14 cellular contexts compared by ENCODE assay signal in genomic region chr3:160612386-160613115, GRCh38. TPM values are rescaled to one million over a fixed set of nuclear protein-coding genes. Genes with fewer than 3 reads are reported as not detected.
A peak's percentile ranks its signal among the peaks of the same experiment; 100 is the strongest.
DNase-seq lines count a peak whose midpoint lies in the region; ATAC-seq, FAIRE-seq and TF ChIP-seq lines count a peak whose summit lies in the region.
"Had no signal": no experiment of that assay in that cellular context is flagged by ENCODE, and none has a peak within 500 bp of the region (broad histone marks: within the 10 kb centered on the region; RNA-seq: fewer than 3 reads in every experiment).

No MANE protein-coding gene starts in this region.

- no peak for ATAC-seq in natural killer cell
- ATAC-seq: GM12878 had no signal

- TF ChIP-seq CTCF in bronchial epithelial cell (IDR thresholded peaks at IDR 0.05; ENCODE audit: insufficient read depth, low read length, severe bottlenecking) (no peak), fibroblast of the aortic adventitia (IDR thresholded peaks at IDR 0.05; ENCODE audit: insufficient read depth, low read length) (no peak), natural killer cell (IDR thresholded peaks at IDR 0.05) (no peak)

- DNase-seq in DMS 273 (lab: John Stamatoyannopoulos, UW; ENCODE audit: unreplicated experiment): peak; percentile 25
- no peak for DNase-seq in DMS 273 treated with DMSO at 0.1 percent for 48 hours (lab: John Stamatoyannopoulos, UW)
- peak; percentile 68 for DNase-seq in bronchial epithelial cell (ENCODE audit: low read depth)
- DNase-seq in fibroblast of the aortic adventitia (ENCODE audit: low read depth): peak; percentile 12
- peak; percentile 29 for DNase-seq in midbrain (lab: John Stamatoyannopoulos, UW)
- DNase-seq in natural killer cell: no peak
- DNase-seq in T-helper 1 cell: no peak
- no peak for DNase-seq in NOMO-1 treated with DMSO at 0.1 percent for 48 hours (lab: John Stamatoyannopoulos, UW; ENCODE audit: unreplicated experiment)
- DNase-seq: Caco-2; CD8-positive, alpha-beta memory T cell; H7 had no signal

- peak; percentile 55 for FAIRE-seq in bronchial epithelial cell (lab: Jason Lieb, UNC)
- FAIRE-seq: GM12878, GM18507 had no signal

- no peak overlapping the region for H3K4me3 Mint-ChIP-seq in natural killer cell
- H3K4me3 Mint-ChIP-seq: CD8-positive, alpha-beta memory T cell had no signal

- peaks cover 26 to 32% of the 10 kb centered on the region in 2 donors for H3K27me3 Mint-ChIP-seq in natural killer cell (ENCODE audit: low read depth in 2 of 2)

- intact Hi-C loops in natural killer cell (cut with micrococcal nuclease): no loop called here

- H3K4me3 ChIP-seq in bronchial epithelial cell (ENCODE audit: low read depth, low read length) (no peak overlapping the region), fibroblast of the aortic adventitia (ENCODE audit: low read depth, low read length) (no peak overlapping the region)
- H3K4me3 ChIP-seq: BLaER1, GM12878 had no signal

- H3K27ac Mint-ChIP-seq in natural killer cell: no peak overlapping the region
- H3K27ac Mint-ChIP-seq: CD8-positive, alpha-beta memory T cell had no signal

- no peaks in the 10 kb centered on the region for H3K4me1 Mint-ChIP-seq in natural killer cell
- H3K4me1 Mint-ChIP-seq: CD8-positive, alpha-beta memory T cell had no signal

- no peaks in the 10 kb centered on the region for H3K9me3 Mint-ChIP-seq in natural killer cell

- no peaks in the 10 kb centered on the region for H3K36me3 ChIP-seq in bronchial epithelial cell (ENCODE audit: control insufficient read depth, insufficient read depth, low read length)
- H3K36me3 ChIP-seq: BLaER1 had no signal

- H3K27me3 ChIP-seq in bronchial epithelial cell (ENCODE audit: control insufficient read depth, insufficient read depth, low read length): no peaks in the 10 kb centered on the region
- H3K27me3 ChIP-seq: BLaER1 had no signal

- H3K36me3 Mint-ChIP-seq in natural killer cell: no peaks in the 10 kb centered on the region

RNA-seq across cellular contexts. Expression of gene KPNA4, which starts 47.2 kb away (rescaled TPM):
- total RNA-seq in bronchial epithelial cell: 39.5 and 51.7 TPM in 2 replicates
- total RNA-seq in fibroblast of the aortic adventitia (ENCODE audit: low replicate concordance): 37.8 and 46.0 TPM in 2 replicates
- total RNA-seq in natural killer cell: 10 to 100 TPM; 69.1 to 81.7 (median 74.1) TPM

Comparison
In these comparisons a context has a peak if more than half of its experiments do, and no peak if none do; other contexts are left out.
1. DNase-seq: peak in DMS 273 (single experiment), bronchial epithelial cell (single experiment), fibroblast of the aortic adventitia (single experiment) and midbrain (single experiment); none in DMS 273 treated with DMSO at 0.1 percent for 48 hours (single experiment), natural killer cell (single experiment), T-helper 1 cell (0 of 5) and NOMO-1 treated with DMSO at 0.1 percent for 48 hours (single experiment).